Comparison of ENCODE assay signal across 14 cellular contexts in the genomic region with DNA sequence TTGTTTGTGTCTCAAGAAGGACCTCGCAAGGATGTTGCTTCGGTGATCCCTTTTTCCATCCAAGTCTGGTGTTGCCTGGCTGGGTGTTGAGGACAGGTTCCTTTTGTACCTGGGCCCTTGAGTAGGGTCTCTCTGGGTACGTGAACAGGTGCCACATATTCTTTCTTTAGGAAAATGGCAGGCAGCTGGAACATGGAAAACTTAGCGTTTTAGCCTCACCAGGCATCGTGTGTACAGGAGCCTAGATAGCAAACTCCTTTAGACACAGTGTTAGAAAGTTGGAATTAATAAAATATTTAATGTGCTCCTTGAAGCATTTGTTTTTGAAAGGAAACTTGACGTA. TPM values are rescaled to one million over a fixed set of nuclear protein-coding genes. Genes with fewer than 3 reads are reported as not detected.
DNase-seq lines count a peak whose midpoint lies in the region; ATAC-seq, FAIRE-seq and TF ChIP-seq lines count a peak whose summit lies in the region.
"Had no signal": no experiment of that assay in that cellular context is flagged by ENCODE, and none has a peak within 500 bp of the region (broad histone marks: within the 10 kb centered on the region; RNA-seq: fewer than 3 reads in every experiment).

No MANE protein-coding gene starts in this region.

- H3K4me3 Mint-ChIP-seq in activated CD8-positive, alpha-beta T cell treated with anti-CD3 and anti-CD28 coated beads for 36 hours: no peak overlapping the region
- no peak overlapping the region for H3K4me3 Mint-ChIP-seq in activated CD8-positive, alpha-beta T cell treated with anti-CD3 and anti-CD28 coated beads, Interleukin-2, amount 10 ng/mL, durations not matched to agents 7 days and 5 days
- H3K4me3 Mint-ChIP-seq: nephron; stimulated activated naive CD8-positive, alpha-beta T cell treated with anti-CD3 and anti-CD28 coated beads, Interleukin-15, amount 100 ng/mL, for 72 hours had no signal

- no peak for FAIRE-seq in HepG2 (lab: Jason Lieb, UNC)
- FAIRE-seq: H1 had no signal

- H3K4me1 Mint-ChIP-seq in activated CD8-positive, alpha-beta T cell treated with anti-CD3 and anti-CD28 coated beads for 36 hours (ENCODE audit: low read depth): peaks cover 41% of the 10 kb centered on the region
- peaks cover 24% of the 10 kb centered on the region for H3K4me1 Mint-ChIP-seq in activated CD8-positive, alpha-beta T cell treated with anti-CD3 and anti-CD28 coated beads, Interleukin-2, amount 10 ng/mL, durations not matched to agents 7 days and 5 days (ENCODE audit: low read depth)

- H3K27me3 ChIP-seq in HepG2 (ENCODE audit: control insufficient read depth in 1 of 2, insufficient read depth in 2 of 2, low read length in 2 of 2) (no peaks in the 10 kb centered on the region), stomach (no peaks in the 10 kb centered on the region)
- H3K27me3 ChIP-seq: brain microvascular endothelial cell had no signal

- TF ChIP-seq EP300 in HepG2 (IDR thresholded peaks at IDR 0.05; ENCODE audit: low read depth in 2 of 2, low read length in 2 of 2): no peak
- no peak for TF ChIP-seq EP300 in HepG2 (CRISPR knock-in tag; IDR thresholded peaks at IDR 0.05; ENCODE audit: borderline replicate concordance)
- TF ChIP-seq EP300 in stomach (IDR thresholded peaks at IDR 0.05): no peak

- intact Hi-C loops in activated CD8-positive, alpha-beta T cell treated with anti-CD3 and anti-CD28 coated beads for 36 hours (cut with micrococcal nuclease): loop anchor here (10.0 kb wide), 1 partner anchor 159 kb away; no protein-coding TSS in a partner anchor
- intact Hi-C loops in HepG2 (cut with micrococcal nuclease; ENCODE audit: unreplicated experiment) (loop anchor here (1.0 to 2.0 kb wide), 5 partner anchors 29 to 231 kb away; no protein-coding TSS in a partner anchor), stomach (cut with DNase I; ENCODE audit: low total_unique reads) (loop anchor here (5.0 to 10.0 kb wide), 2 partner anchors 72 to 159 kb away; no protein-coding TSS in a partner anchor)

- no peak for TF ChIP-seq RAD21 in HepG2 (CRISPR knock-in tag; IDR thresholded peaks at IDR 0.05)

- no TSS peak for BruUV-seq in HepG2 (replicated peaks; lab: Mats Ljungman, UMichigan)

- H2AFZ ChIP-seq in HepG2 (ENCODE audit: low read length): no peak overlapping the region

- H3K36me3 Mint-ChIP-seq in activated CD8-positive, alpha-beta T cell treated with anti-CD3 and anti-CD28 coated beads for 36 hours (ENCODE audit: low read depth): peaks cover 36% of the 10 kb centered on the region
- peaks cover 46% of the 10 kb centered on the region for H3K36me3 Mint-ChIP-seq in activated CD8-positive, alpha-beta T cell treated with anti-CD3 and anti-CD28 coated beads, Interleukin-2, amount 10 ng/mL, durations not matched to agents 7 days and 5 days (ENCODE audit: low read depth)

- H3K27me3 Mint-ChIP-seq in activated CD8-positive, alpha-beta T cell treated with anti-CD3 and anti-CD28 coated beads for 36 hours: no peaks in the 10 kb centered on the region
- H3K27me3 Mint-ChIP-seq in activated CD8-positive, alpha-beta T cell treated with anti-CD3 and anti-CD28 coated beads, Interleukin-2, amount 10 ng/mL, durations not matched to agents 7 days and 5 days (ENCODE audit: low read depth): no peaks in the 10 kb centered on the region
- H3K27me3 Mint-ChIP-seq: stimulated activated naive CD8-positive, alpha-beta T cell treated with anti-CD3 and anti-CD28 coated beads, Interleukin-15, amount 100 ng/mL, for 72 hours had no signal

- CTCF ChIA-PET in activated CD8-positive, alpha-beta T cell treated with anti-CD3 and anti-CD28 coated beads for 36 hours (lab: Charles Lee): interaction anchor here (0.7 to 10.6 kb wide), 23 partner anchors 9 to 236 kb away, joined by 3 to 125 read pairs (median 8); no protein-coding TSS in a partner anchor
- CTCF ChIA-PET in activated CD8-positive, alpha-beta T cell treated with anti-CD3 and anti-CD28 coated beads, Interleukin-2, amount 10 ng/mL, durations not matched to agents 7 days and 5 days (lab: Charles Lee): interaction anchor here (0.8 to 8.3 kb wide), 19 partner anchors 10 to 232 kb away, joined by 3 to 172 read pairs (median 11); no protein-coding TSS in a partner anchor
- CTCF ChIA-PET in RWPE1 (lab: Yijun Ruan, JAX) (interaction anchor here (0.6 to 4.3 kb wide), 9 partner anchors 18 to 232 kb away, joined by 3 to 87 read pairs (median 5); no protein-coding TSS in a partner anchor), HepG2 (lab: Yijun Ruan, JAX; ENCODE audit: low intra/inter-chr PET ratio, low total read pairs) (interaction anchor here (1.0 to 3.1 kb wide), 7 partner anchors 20 to 232 kb away, joined by 3 to 107 read pairs (median 20); no protein-coding TSS in a partner anchor)

- TF ChIP-seq POLR2A in HepG2 (IDR thresholded peaks at IDR 0.05; ENCODE audit: insufficient read depth in 1 of 2, low read depth in 2 of 2, low read length in 2 of 2) (no peak), stomach (IDR thresholded peaks at IDR 0.05) (no peak)

- peak overlapping the region; percentile 79 for H3K27ac Mint-ChIP-seq in activated CD8-positive, alpha-beta T cell treated with anti-CD3 and anti-CD28 coated beads for 36 hours
- no peak overlapping the region for H3K27ac Mint-ChIP-seq in activated CD8-positive, alpha-beta T cell treated with anti-CD3 and anti-CD28 coated beads, Interleukin-2, amount 10 ng/mL, durations not matched to agents 7 days and 5 days

- peak overlapping the region; percentile 20; the same call in 1 of the 2 replicates for H3K9ac ChIP-seq in HepG2 (ENCODE audit: insufficient read depth, low read depth, low read length)
- H3K9ac ChIP-seq: KMS-11 had no signal

- no peaks in the 10 kb centered on the region for H3K9me3 Mint-ChIP-seq in activated CD8-positive, alpha-beta T cell treated with anti-CD3 and anti-CD28 coated beads for 36 hours
- H3K9me3 Mint-ChIP-seq in activated CD8-positive, alpha-beta T cell treated with anti-CD3 and anti-CD28 coated beads, Interleukin-2, amount 10 ng/mL, durations not matched to agents 7 days and 5 days (ENCODE audit: insufficient read depth): no peaks in the 10 kb centered on the region
- H3K9me3 Mint-ChIP-seq: nephron; stimulated activated naive CD8-positive, alpha-beta T cell treated with anti-CD3 and anti-CD28 coated beads, Interleukin-15, amount 100 ng/mL, for 72 hours had no signal

- no peak for DNase-seq in activated CD8-positive, alpha-beta T cell treated with anti-CD3 and anti-CD28 coated beads for 36 hours
- DNase-seq in activated CD8-positive, alpha-beta T cell treated with anti-CD3 and anti-CD28 coated beads, Interleukin-2, amount 10 ng/mL, durations not matched to agents 7 days and 5 days: no peak
- DNase-seq in RWPE1 (ENCODE audit: low spot score): no peak
- DNase-seq in HepG2 (ENCODE audit: low spot score): no peak
- DNase-seq in stomach: no peak
- no peak for DNase-seq in mesenteric fat pad (ENCODE audit: low spot score)
- no peak for DNase-seq in epidermal melanocyte (ENCODE audit: insufficient read length, low spot score)
- DNase-seq in LoVo (ENCODE audit: low spot score): no peak
- DNase-seq: NCI-H526 treated with DMSO at 0.1 percent for 48 hours had no signal

- peaks cover 54% of the 10 kb centered on the region for H3K4me1 ChIP-seq in HepG2 (ENCODE audit: insufficient read depth, low read length)
- peaks cover 29 to 72% (median 51%) of the 10 kb centered on the region in 4 donors for H3K4me1 ChIP-seq in stomach

- H4K20me1 ChIP-seq in HepG2 (ENCODE audit: insufficient read depth, low read length): no peaks in the 10 kb centered on the region

- no peak for ATAC-seq in activated CD8-positive, alpha-beta T cell treated with anti-CD3 and anti-CD28 coated beads for 36 hours
- no peak for ATAC-seq in activated CD8-positive, alpha-beta T cell treated with anti-CD3 and anti-CD28 coated beads, Interleukin-2, amount 10 ng/mL, durations not matched to agents 7 days and 5 days
- peak; percentile 34; the same call in 2 of the 3 replicates for ATAC-seq in HepG2

- H3K4me3 ChIP-seq in HepG2 (replicated peaks in 1 of 3; ENCODE audit: insufficient read depth in 1 of 3, low read depth in 2 of 3, low read length in 3 of 3): peak overlapping the region in 1 of 3 experiments; percentile 34; a peak in 1 of 6 replicates
- no peak overlapping the region for H3K4me3 ChIP-seq in stomach

- POLR2A ChIA-PET in activated CD8-positive, alpha-beta T cell treated with anti-CD3 and anti-CD28 coated beads for 36 hours (lab: Charles Lee): interaction anchor here (0.8 to 1.4 kb wide), 2 partner anchors 13 to 72 kb away, joined by 3 to 4 read pairs; no protein-coding TSS in a partner anchor
- POLR2A ChIA-PET in activated CD8-positive, alpha-beta T cell treated with anti-CD3 and anti-CD28 coated beads, Interleukin-2, amount 10 ng/mL, durations not matched to agents 7 days and 5 days (lab: Charles Lee): no interaction called here
- POLR2A ChIA-PET in RWPE1 (lab: Yijun Ruan, JAX; ENCODE audit: low non-redundant PET): no interaction called here
- POLR2A ChIA-PET in HepG2 (lab: Yijun Ruan, JAX): interaction anchor here (0.6 to 1.5 kb wide), 3 partner anchors 59 to 163 kb away, joined by 3 to 5 read pairs (median 3); no protein-coding TSS in a partner anchor

- H3K36me3 ChIP-seq in HepG2 (replicated peaks in 1 of 2; ENCODE audit: control insufficient read depth in 1 of 2, insufficient read depth in 2 of 2, low read length in 2 of 2) (peaks cover 7 to 15% of the 10 kb centered on the region in 2 experiments), stomach (peaks cover 5 to 34% (median 23%) of the 10 kb centered on the region in 4 donors)

- in situ Hi-C loops in HepG2 (cut with HindIII; ENCODE audit: extremely low pct_ligation_motif_present, low pct_unique_long_range_greater_than_20kb): loop anchor here (5.0 kb wide), 2 partner anchors 72 to 142 kb away; no protein-coding TSS in a partner anchor

- H3K9me3 ChIP-seq in HepG2 (ENCODE audit: low read length) (no peaks in the 10 kb centered on the region), stomach (no peaks in the 10 kb centered on the region)

- no peak for TF ChIP-seq CTCF in activated CD8-positive, alpha-beta T cell treated with anti-CD3 and anti-CD28 coated beads for 36 hours (IDR thresholded peaks at IDR 0.05)
- TF ChIP-seq CTCF in RWPE1 (conservative IDR thresholded peaks at IDR 0.05; ENCODE audit: low read depth) (no peak), HepG2 (CRISPR knock-in tag; IDR thresholded peaks at IDR 0.05) (no peak), stomach (IDR thresholded peaks at IDR 0.05) (no peak)

- WGBS in HepG2 (ENCODE audit: low lambda C conversion rate): 32% methylated on average over 6 of the region's 6 CpGs
- 51 to 75% (median 61%) methylated on average over 6 of the region's 6 CpGs for WGBS in stomach, 5 donors

- H3K4me2 ChIP-seq in HepG2 (ENCODE audit: low read depth, low read length): peak overlapping the region; percentile 66
- H3K4me2 ChIP-seq: KMS-11 had no signal

- H3K27ac ChIP-seq in RWPE1 (peak overlapping the region; percentile 59; the same call in 1 of the 2 replicates), HepG2 (ENCODE audit: extremely low read length, insufficient read depth, low read length) (peak overlapping the region; percentile 71), stomach (peak overlapping the region; percentile 28 to 87 (median 52))
- H3K27ac ChIP-seq: KMS-11 had no signal

- H3K79me2 ChIP-seq in HepG2 (ENCODE audit: insufficient read depth, low read length): peaks cover 2% of the 10 kb centered on the region

RNA-seq across cellular contexts. Expression of gene RBM44, which starts 54.3 kb away (rescaled TPM):
- total RNA-seq in activated CD8-positive, alpha-beta T cell treated with anti-CD3 and anti-CD28 coated beads for 36 hours: under 1 TPM; 0.52 to 0.87 TPM
- under 1 TPM; 0.37 to 0.73 TPM for total RNA-seq in activated CD8-positive, alpha-beta T cell treated with anti-CD3 and anti-CD28 coated beads, Interleukin-2, amount 10 ng/mL, durations not matched to agents 7 days and 5 days
- 0.13 and 0.15 TPM in 2 replicates for total RNA-seq in HepG2 (2016; rRNA removed; fragmentation: Illumina TruSeq; extraction: Trizol)
- total RNA-seq in HepG2 (2016; cell fraction: cytosol; rRNA removed; fragmentation: Illumina TruSeq; extraction: Trizol; ENCODE audit: low read depth): 0.51 and 0.53 TPM in 2 replicates
- total RNA-seq in HepG2 (2016; cell fraction: insoluble cytoplasmic fraction; rRNA removed; fragmentation: Illumina TruSeq; extraction: Trizol): 0.19 and 0.21 TPM in 2 replicates
- total RNA-seq in HepG2 (2016; cell fraction: membrane; rRNA removed; fragmentation: Illumina TruSeq; extraction: Trizol): 0.10 and 0.37 TPM in 2 replicates
- 0.59 and 0.60 TPM in 2 replicates for total RNA-seq in HepG2 (2016; cell fraction: nucleus; rRNA removed; fragmentation: Illumina TruSeq; extraction: Trizol)
- polyA plus RNA-seq in HepG2 (2011; rRNA removed): 0.47 and 0.50 TPM in 2 replicates
- 0.04 and 0.09 TPM in 2 replicates for polyA plus RNA-seq in HepG2 (2011; cell fraction: cytosol; rRNA removed)
- 0.68 and 0.96 TPM in 2 replicates for polyA plus RNA-seq in HepG2 (2011; cell fraction: nucleus; rRNA removed)
- polyA plus RNA-seq in HepG2 (2012): 0.36 and 0.63 TPM in 2 replicates
- polyA plus RNA-seq in HepG2 (2016; cell fraction: cytosol; fragmentation: Illumina TruSeq; extraction: Trizol; ENCODE audit: low read depth): not detected in 2 replicates
- 0.07 and 0.14 TPM in 2 replicates for polyA plus RNA-seq in HepG2 (2016; cell fraction: insoluble cytoplasmic fraction; fragmentation: Illumina TruSeq; extraction: Trizol; ENCODE audit: low read depth)
- polyA plus RNA-seq in HepG2 (2016; cell fraction: membrane; fragmentation: Illumina TruSeq; extraction: Trizol; ENCODE audit: low read depth): 0.03 and 0.05 TPM in 2 replicates
- polyA plus RNA-seq in HepG2 (2016; cell fraction: nucleus; fragmentation: Illumina TruSeq; extraction: Trizol; ENCODE audit: insufficient read depth, low read depth): 0.31 and 0.63 TPM in 2 replicates
- polyA minus RNA-seq in HepG2 (2011; rRNA and poly(A)+ RNA removed; ENCODE audit: low replicate concordance): 0.02 and 0.19 TPM in 2 replicates
- 0.26 TPM in 1 of 2 replicates, not detected in the other for polyA minus RNA-seq in HepG2 (2011; cell fraction: cytosol; rRNA and poly(A)+ RNA removed)
- 2.2 and 2.9 TPM in 2 replicates for polyA minus RNA-seq in HepG2 (2011; cell fraction: nucleus; rRNA and poly(A)+ RNA removed)
- 1 to 10 TPM in 3 of 5 donors, under 1 TPM in 1, not detected in 1; under 0.01 to 2.4 (median 1.9) TPM for total RNA-seq in stomach
- polyA plus RNA-seq in stomach: under 1 TPM in 1 of 3 donors, not detected in 2; 0.35 TPM
- total RNA-seq in mesenteric fat pad: 1.3 TPM

Comparison
In these comparisons a context has a peak if more than half of its experiments do, and no peak if none do; other contexts are left out.
1. POLR2A ChIA-PET loops: an anchor here in activated CD8-positive, alpha-beta T cell treated with anti-CD3 and anti-CD28 coated beads for 36 hours (0.8 to 1.4 kb wide) and HepG2 (0.6 to 1.5 kb wide); none called in activated CD8-positive, alpha-beta T cell treated with anti-CD3 and anti-CD28 coated beads, Interleukin-2, amount 10 ng/mL, durations not matched to agents 7 days and 5 days and RWPE1.